Comparison of ENCODE assay signal across 9 cellular contexts in the genomic region with DNA sequence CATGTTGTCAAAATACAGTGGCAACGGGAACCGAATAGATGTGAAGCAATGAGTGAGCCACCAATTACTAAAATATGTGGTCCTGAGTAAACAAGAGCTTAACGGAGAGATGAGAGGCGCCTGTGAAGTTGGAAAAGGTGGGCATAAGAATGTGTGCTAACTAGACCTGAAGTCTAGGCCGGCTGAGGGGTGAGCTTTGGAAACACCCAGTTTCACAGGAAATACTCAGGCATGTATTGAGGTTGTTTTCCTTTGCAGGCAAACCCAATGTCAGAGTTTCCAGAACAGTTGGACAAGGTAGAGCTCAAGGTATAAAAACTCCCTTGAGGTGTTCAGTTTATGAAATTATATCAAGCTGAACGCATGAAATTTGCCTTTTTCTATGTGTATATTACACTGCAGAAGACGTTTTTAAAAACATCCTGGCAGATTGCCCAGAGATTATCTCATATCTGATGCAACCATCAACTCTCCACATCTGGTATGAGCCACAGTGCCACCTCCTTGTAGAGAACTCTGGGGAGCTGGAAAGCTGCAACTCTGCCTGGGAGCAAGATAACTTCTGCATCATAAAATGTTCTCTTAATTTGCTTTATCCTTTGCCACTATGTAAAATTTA. TPM values are rescaled to one million over a fixed set of nuclear protein-coding genes. Genes with fewer than 3 reads are reported as not detected.
A peak's percentile ranks its signal among the peaks of the same experiment; 100 is the strongest.
DNase-seq lines count a peak whose midpoint lies in the region; ATAC-seq and TF ChIP-seq lines count a peak whose summit lies in the region.
"Had no signal": no experiment of that assay in that cellular context is flagged by ENCODE, and none has a peak within 500 bp of the region (broad histone marks: within the 10 kb centered on the region; RNA-seq: fewer than 3 reads in every experiment).

No MANE protein-coding gene starts in this region.

- H3K4me3 ChIP-seq in adipocyte (ENCODE audit: low read length) (peak overlapping the region; percentile 31), trophoblast cell (ENCODE audit: low read depth, low read length) (no peak overlapping the region), Peyer's patch (no peak overlapping the region)

- H3K4me1 ChIP-seq in adipocyte (ENCODE audit: control insufficient read depth, insufficient read depth, low read length) (peaks cover 23% of the 10 kb centered on the region), trophoblast cell (ENCODE audit: control insufficient read depth in 1 of 2, insufficient read depth in 2 of 2, low read length in 2 of 2) (peaks cover 3 to 4% of the 10 kb centered on the region in 2 experiments), Peyer's patch (peaks cover 0 to 11% (median 4%) of the 10 kb centered on the region in 4 donors)
- H3K4me1 ChIP-seq: parathyroid adenoma had no signal

- no peak overlapping the region for H2AK5ac ChIP-seq in trophoblast cell (ENCODE audit: low read length)

- no peaks in the 10 kb centered on the region for H3K9me3 Mint-ChIP-seq in activated naive CD4-positive, alpha-beta T cell treated with anti-CD3 and anti-CD28 coated beads for 36 hours

- no peak overlapping the region for H3K4me2 ChIP-seq in trophoblast cell (ENCODE audit: low read length)

- no peak overlapping the region for H4K91ac ChIP-seq in trophoblast cell (ENCODE audit: low read depth, low read length)

- H3K27ac Mint-ChIP-seq in activated naive CD4-positive, alpha-beta T cell treated with anti-CD3 and anti-CD28 coated beads for 36 hours, result peak overlapping the region; percentile 68

- H3K27me3 Mint-ChIP-seq in activated naive CD4-positive, alpha-beta T cell treated with anti-CD3 and anti-CD28 coated beads for 36 hours (ENCODE audit: low read depth), result no peaks in the 10 kb centered on the region

- H2BK5ac ChIP-seq in trophoblast cell (ENCODE audit: low read depth, low read length, poor library complexity), result no peak overlapping the region

- H4K8ac ChIP-seq in trophoblast cell (ENCODE audit: low read depth, low read length), result no peak overlapping the region

- WGBS in trophoblast cell (ENCODE audit: extremely low coverage, insufficient coverage, insufficient read length), result no CpG with 5 or more reads among the region's 7 CpGs

- no peaks in the 10 kb centered on the region for H3K36me3 Mint-ChIP-seq in activated naive CD4-positive, alpha-beta T cell treated with anti-CD3 and anti-CD28 coated beads for 36 hours (ENCODE audit: low read depth)

- no peak overlapping the region for H2AFZ ChIP-seq in trophoblast cell (ENCODE audit: insufficient read depth, low read length, poor library complexity)
- H2AFZ ChIP-seq: parathyroid adenoma had no signal

- no peaks in the 10 kb centered on the region for H3K36me3 ChIP-seq in adipocyte (ENCODE audit: control insufficient read depth, insufficient read depth, low read length, severe bottlenecking)
- no peaks in the 10 kb centered on the region for H3K36me3 ChIP-seq in trophoblast cell (ENCODE audit: control insufficient read depth in 1 of 2, insufficient read depth in 2 of 2, low read length in 2 of 2)
- no peaks in the 10 kb centered on the region for H3K36me3 ChIP-seq in Peyer's patch

- H3K79me1 ChIP-seq in trophoblast cell (ENCODE audit: low read length), result peaks cover 9% of the 10 kb centered on the region

- no peak for ATAC-seq in HG03196 (IDR thresholded peaks at IDR 0.05; ENCODE audit: unreplicated experiment)

- peak overlapping the region; percentile 38 for H3K4me3 Mint-ChIP-seq in activated naive CD4-positive, alpha-beta T cell treated with anti-CD3 and anti-CD28 coated beads for 36 hours

- H3K23ac ChIP-seq in trophoblast cell (ENCODE audit: low read length), result no peak overlapping the region

- no peak overlapping the region for H3K4ac ChIP-seq in trophoblast cell (ENCODE audit: low read depth, low read length)

- H3K9me3 ChIP-seq in adipocyte (ENCODE audit: control insufficient read depth, low read length) (no peaks in the 10 kb centered on the region), trophoblast cell (ENCODE audit: insufficient read depth, low read depth, low read length) (no peaks in the 10 kb centered on the region), Peyer's patch (no peaks in the 10 kb centered on the region)

- no peaks in the 10 kb centered on the region for H3K27me3 ChIP-seq in adipocyte (replicated peaks; ENCODE audit: control insufficient read depth, insufficient read depth, low read length)
- H3K27me3 ChIP-seq in trophoblast cell (ENCODE audit: insufficient read depth, low read length), result no peaks in the 10 kb centered on the region
- no peaks in the 10 kb centered on the region for H3K27me3 ChIP-seq in Peyer's patch

- H3K27ac ChIP-seq in trophoblast cell (ENCODE audit: low read depth, low read length) (no peak overlapping the region), Peyer's patch (no peak overlapping the region)
- H3K27ac ChIP-seq: parathyroid adenoma had no signal

- H3K18ac ChIP-seq in trophoblast cell (ENCODE audit: low read length), result no peak overlapping the region

- intact Hi-C loops in activated naive CD4-positive, alpha-beta T cell treated with anti-CD3 and anti-CD28 coated beads for 36 hours (cut with micrococcal nuclease), result loop anchor here (2.0 to 5.0 kb wide), 2 partner anchors 403 to 630 kb away; no protein-coding TSS in a partner anchor

- TF ChIP-seq CTCF in Peyer's patch (IDR thresholded peaks at IDR 0.05), result no peak

- H2BK120ac ChIP-seq in trophoblast cell (ENCODE audit: insufficient read depth, low read length, poor library complexity), result no peak overlapping the region

- no peak overlapping the region for H2BK12ac ChIP-seq in trophoblast cell (ENCODE audit: low read length)

- TF ChIP-seq POLR2A in Peyer's patch (IDR thresholded peaks at IDR 0.05), result no peak

- no peak overlapping the region for H3K9ac ChIP-seq in adipocyte (ENCODE audit: low read length)
- H3K9ac ChIP-seq in trophoblast cell (ENCODE audit: low read length), result no peak overlapping the region
- H3K9ac ChIP-seq: parathyroid adenoma had no signal

- H3K4me1 Mint-ChIP-seq in activated naive CD4-positive, alpha-beta T cell treated with anti-CD3 and anti-CD28 coated beads for 36 hours (ENCODE audit: low read depth), result peaks cover 23% of the 10 kb centered on the region

- peak; percentile 62 for DNase-seq in activated naive CD4-positive, alpha-beta T cell treated with anti-CD3 and anti-CD28 coated beads for 36 hours
- DNase-seq in activated naive CD4-positive, alpha-beta T cell treated with anti-CD3 and anti-CD28 coated beads, Interleukin-2, amount 50 U/mL, for 16 hours, result no peak
- peak; percentile 49 for DNase-seq in NCI-H2107 treated with DMSO at 0.1 percent for 48 hours (lab: John Stamatoyannopoulos, UW; ENCODE audit: unreplicated experiment)
- DNase-seq in adipocyte (ENCODE audit: low read depth), result peak; percentile 93
- peak; percentile 39 to 82 for DNase-seq in trophoblast cell
- DNase-seq in islet precursor cell, result no peak
- no peak for DNase-seq in Peyer's patch

- peaks cover 7% of the 10 kb centered on the region for H3K79me2 ChIP-seq in trophoblast cell (ENCODE audit: control insufficient read depth, insufficient read depth, low read length, poor library complexity)
- H3K79me2 ChIP-seq: parathyroid adenoma had no signal

- no peak overlapping the region for H4K12ac ChIP-seq in trophoblast cell (ENCODE audit: low read depth, low read length)

- CTCF ChIA-PET in activated naive CD4-positive, alpha-beta T cell treated with anti-CD3 and anti-CD28 coated beads for 36 hours (lab: Charles Lee), result interaction anchor here (1.5 kb wide), 1 partner anchor 142 kb away, joined by 4 read pairs; no protein-coding TSS in a partner anchor

- H3K14ac ChIP-seq in trophoblast cell (ENCODE audit: low read length), result no peak overlapping the region

RNA-seq across cellular contexts. Expression of a gene that starts 3.9 kb away (rescaled TPM):
- total RNA-seq in activated naive CD4-positive, alpha-beta T cell treated with anti-CD3 and anti-CD28 coated beads for 36 hours, result 1 to 10 TPM; 5.6 to 6.6 TPM
- polyA plus RNA-seq in trophoblast cell (2013), result 6.6 and 6.9 TPM in 2 replicates
- 1 to 10 TPM; 4.0 to 9.9 (median 8.4) TPM for total RNA-seq in Peyer's patch

Comparison
In these comparisons a context has a peak if more than half of its experiments do, and no peak if none do; other contexts are left out.
1. DNase-seq: peak in activated naive CD4-positive, alpha-beta T cell treated with anti-CD3 and anti-CD28 coated beads for 36 hours (single experiment), NCI-H2107 treated with DMSO at 0.1 percent for 48 hours (single experiment), adipocyte (single experiment) and trophoblast cell (2 of 2); none in activated naive CD4-positive, alpha-beta T cell treated with anti-CD3 and anti-CD28 coated beads, Interleukin-2, amount 50 U/mL, for 16 hours (single experiment), islet precursor cell (single experiment) and Peyer's patch (0 of 3).